19 cellular contexts compared by ENCODE assay signal in genomic region chr3:26921054-26921453, GRCh38.
DNase-seq lines count a peak whose midpoint lies in the region; ATAC-seq lines count a peak whose summit lies in the region.
"Had no signal": no experiment of that assay in that cellular context is flagged by ENCODE, and none has a peak within 500 bp of the region (broad histone marks: within the 10 kb centered on the region; RNA-seq: fewer than 3 reads in every experiment).

No MANE protein-coding gene starts in this region.

- H4K20me1 ChIP-seq in BLaER1 = no peaks in the 10 kb centered on the region

- DNase-seq in A172 (ENCODE audit: low spot score) = peak; percentile 2
- DNase-seq in SJCRH30 = peak in 1 of 2 experiments; percentile 5
- peak; percentile 4 for DNase-seq in left kidney (ENCODE audit: low read depth, low spot score)
- no peak for DNase-seq in stimulated activated CD4-positive, alpha-beta T cell treated with anti-CD3 and anti-CD28 coated beads, Interleukin-1b, Interleukin-23, amount 100 ng/mL, for 48 hours
- no peak for DNase-seq in T1000 (lab: John Stamatoyannopoulos, UW)
- DNase-seq: AML-193; GDM1; GOT3; Kasumi-1; MG63; NCI-H1048; NCI-H1694; NCI-H2107; NCI-H526 treated with DMSO at 0.1 percent for 48 hours; NK-92 treated with Interleukin-12 subunit alpha and Interleukin-12 subunit beta, amount 100 ng/mL, for 24 hours; Peyer's patch had no signal

- H3K36me3 ChIP-seq in BLaER1 = no peaks in the 10 kb centered on the region
- no peaks in the 10 kb centered on the region for H3K36me3 ChIP-seq in SJCRH30
- H3K36me3 ChIP-seq: MG63, Peyer's patch had no signal

- ATAC-seq in HG02973 (IDR thresholded peaks at IDR 0.05; ENCODE audit: unreplicated experiment) (no peak), HG03439 (IDR thresholded peaks at IDR 0.05; ENCODE audit: unreplicated experiment) (no peak)

- H3K4me2 ChIP-seq in BLaER1 = peak overlapping the region; percentile 52

- H3K4me3 ChIP-seq in BLaER1 (no peak overlapping the region), SJCRH30 (peak overlapping the region; percentile 38)
- H3K4me3 ChIP-seq: MG63, Peyer's patch had no signal

- H3K9me3 ChIP-seq in BLaER1 (no peaks in the 10 kb centered on the region), SJCRH30 (replicated peaks) (no peaks in the 10 kb centered on the region)
- H3K9me3 ChIP-seq: MG63, Peyer's patch had no signal

- H3K4me1 ChIP-seq in BLaER1 (peaks cover 12% of the 10 kb centered on the region), SJCRH30 (no peaks in the 10 kb centered on the region)
- H3K4me1 ChIP-seq: Peyer's patch had no signal

- H3K27ac ChIP-seq in BLaER1 = no peak overlapping the region
- no peak overlapping the region for H3K27ac ChIP-seq in SJCRH30

- H3K9ac ChIP-seq in BLaER1 = no peak overlapping the region

- H3K27me3 ChIP-seq in BLaER1 (no peaks in the 10 kb centered on the region), SJCRH30 (no peaks in the 10 kb centered on the region)
- H3K27me3 ChIP-seq: MG63, Peyer's patch had no signal

Comparison
In these comparisons a context has a peak if more than half of its experiments do, and no peak if none do; other contexts are left out.
1. DNase-seq: peak in A172 (single experiment) and left kidney (single experiment); none in stimulated activated CD4-positive, alpha-beta T cell treated with anti-CD3 and anti-CD28 coated beads, Interleukin-1b, Interleukin-23, amount 100 ng/mL, for 48 hours (single experiment) and T1000 (single experiment).